In the genomic region with DNA sequence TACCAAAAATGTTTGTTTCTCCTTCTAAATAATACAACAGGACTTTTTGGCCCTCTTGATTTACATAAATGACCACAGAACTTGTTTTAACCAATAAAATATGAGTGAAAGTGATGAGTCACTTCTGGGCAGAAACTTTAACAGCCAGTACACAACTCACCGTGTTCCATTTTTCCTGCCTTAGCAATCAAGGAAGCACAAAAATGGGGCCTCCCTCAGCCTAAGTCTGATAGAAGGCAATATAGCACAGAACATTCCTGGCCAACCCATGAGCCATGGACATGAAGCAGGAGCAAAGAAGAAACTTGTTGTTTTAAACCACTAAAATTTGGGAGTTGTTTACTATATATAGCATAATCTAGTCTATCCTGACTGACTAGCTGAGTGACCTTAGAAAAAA, we compare ENCODE assay signal across 1 cellular context.
TF ChIP-seq lines count a peak whose summit lies in the region.

No MANE protein-coding gene starts in this region.

TF ChIP-seq in SK-N-SH, 30 proteins besides CTCF, POLR2A, EP300 and RAD21 (continued from another document):
- TF ChIP-seq, protein P1, sequence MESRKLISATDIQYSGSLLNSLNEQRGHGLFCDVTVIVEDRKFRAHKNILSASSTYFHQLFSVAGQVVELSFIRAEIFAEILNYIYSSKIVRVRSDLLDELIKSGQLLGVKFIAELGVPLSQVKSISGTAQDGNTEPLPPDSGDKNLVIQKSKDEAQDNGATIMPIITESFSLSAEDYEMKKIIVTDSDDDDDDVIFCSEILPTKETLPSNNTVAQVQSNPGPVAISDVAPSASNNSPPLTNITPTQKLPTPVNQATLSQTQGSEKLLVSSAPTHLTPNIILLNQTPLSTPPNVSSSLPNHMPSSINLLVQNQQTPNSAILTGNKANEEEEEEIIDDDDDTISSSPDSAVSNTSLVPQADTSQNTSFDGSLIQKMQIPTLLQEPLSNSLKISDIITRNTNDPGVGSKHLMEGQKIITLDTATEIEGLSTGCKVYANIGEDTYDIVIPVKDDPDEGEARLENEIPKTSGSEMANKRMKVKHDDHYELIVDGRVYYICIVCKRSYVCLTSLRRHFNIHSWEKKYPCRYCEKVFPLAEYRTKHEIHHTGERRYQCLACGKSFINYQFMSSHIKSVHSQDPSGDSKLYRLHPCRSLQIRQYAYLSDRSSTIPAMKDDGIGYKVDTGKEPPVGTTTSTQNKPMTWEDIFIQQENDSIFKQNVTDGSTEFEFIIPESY (IDR thresholded peaks at IDR 0.05; ENCODE audit: borderline replicate concordance, low read depth) = no peak
- TF ChIP-seq FOSL2 (IDR thresholded peaks at IDR 0.05; ENCODE audit: borderline replicate concordance, low read depth) (peak; percentile 13; the same call in 1 of the 2 replicates), MXI1 (IDR thresholded peaks at IDR 0.05; ENCODE audit: low read depth, low read length) (no peak)
